ENCODE assay signal across 23 cellular contexts in genomic region chr3:9721698-9722057, GRCh38. TPM values are rescaled to one million over a fixed set of nuclear protein-coding genes. Genes with fewer than 3 reads are reported as not detected.
DNase-seq lines count a peak whose midpoint lies in the region; ATAC-seq, FAIRE-seq and TF ChIP-seq lines count a peak whose summit lies in the region.
"Had no signal": no experiment of that assay in that cellular context is flagged by ENCODE, and none has a peak within 500 bp of the region (broad histone marks: within the 10 kb centered on the region; RNA-seq: fewer than 3 reads in every experiment).

No MANE protein-coding gene starts in this region.

- TF ChIP-seq RAD21 in SK-N-SH (IDR thresholded peaks at IDR 0.05; ENCODE audit: low read length) (no peak), K562 (CRISPR knock-in tag; conservative IDR thresholded peaks at IDR 0.05 in 1 of 2, IDR thresholded peaks at IDR 0.05 in 1 of 2) (no peak)

- peaks cover 8% of the 10 kb centered on the region for H3F3A ChIP-seq in SK-N-SH (replicated peaks; ENCODE audit: insufficient read depth)

- H3K4me1 Mint-ChIP-seq in stimulated activated memory B cell treated with anti-CD40 and anti-IgM and Interleukin-4, amounts not matched to agents 10 μg/mL and 1 μg/mL and 100 μg/mL, for 72 hours: peaks cover 9% of the 10 kb centered on the region

- TF ChIP-seq CTCF in SK-N-SH (IDR thresholded peaks at IDR 0.05): no peak
- no peak for TF ChIP-seq CTCF in NB4 (IDR thresholded peaks at IDR 0.05; ENCODE audit: low read depth, low read length)
- TF ChIP-seq CTCF in K562 (IDR thresholded peaks at IDR 0.05 in 2 of 3, conservative IDR thresholded peaks at IDR 0.05 in 1 of 3; ENCODE audit: insufficient read depth in 2 of 3, low read depth in 1 of 3, low read length in 3 of 3): no peak
- no peak for TF ChIP-seq CTCF in GM13976 (IDR thresholded peaks at IDR 0.05; ENCODE audit: borderline replicate concordance, control extremely low read depth, extremely low read depth, insufficient read depth, missing control alignments)

- H3K4me1 ChIP-seq in SK-N-SH (ENCODE audit: control insufficient read depth in 1 of 2, insufficient read depth in 2 of 2, low read depth in 1 of 2, low read length in 1 of 2) (no peaks in the 10 kb centered on the region), K562 (replicated peaks in 1 of 2; ENCODE audit: control insufficient read depth in 2 of 2, insufficient read depth in 2 of 2, low read length in 2 of 2) (peaks cover 1 to 3% of the 10 kb centered on the region in 2 experiments; a peak in 2 of 5 replicates)

- H3K36me3 Mint-ChIP-seq in stimulated activated memory B cell treated with anti-CD40 and anti-IgM and Interleukin-4, amounts not matched to agents 10 μg/mL and 1 μg/mL and 100 μg/mL, for 72 hours: no peaks in the 10 kb centered on the region
- H3K36me3 Mint-ChIP-seq: CD8-positive, alpha-beta T cell had no signal

- POLR2A ChIA-PET in SK-N-SH (lab: Yijun Ruan, JAX): no interaction called here
- POLR2A ChIA-PET in K562 (lab: Yijun Ruan, JAX): interaction anchor here (0.6 to 0.8 kb wide), 2 partner anchors 9 to 71 kb away, joined by 3 to 6 read pairs; partner anchors contain the start of gene TADA3

- no peaks in the 10 kb centered on the region for H3K9me3 ChIP-seq in SK-N-SH
- H3K9me3 ChIP-seq in K562 (replicated peaks; ENCODE audit: control insufficient read depth, insufficient read depth, low read depth, low read length): no peaks in the 10 kb centered on the region

- DNase-seq in SK-N-SH: no peak
- peak; percentile 74 for DNase-seq in NB4 (ENCODE audit: low read depth)
- no peak for DNase-seq in K562 (ENCODE audit: extremely low read depth in 1 of 4, low spot score in 3 of 4)
- no peak for DNase-seq in NCI-H2107 (lab: John Stamatoyannopoulos, UW)
- no peak for DNase-seq in GM13976 (ENCODE audit: low spot score)
- DNase-seq: Calu3; CD8-positive, alpha-beta T cell; EL; KG1; NCI-H1105 treated with DMSO at 0.1 percent for 48 hours; NCI-H1694 treated with DMSO at 0.1 percent for 48 hours; NCI-H524; NCI-H82 had no signal

- BruUV-seq in K562 (replicated peaks; lab: Mats Ljungman, UMichigan): no TSS peak

- no peaks in the 10 kb centered on the region for H3K9me1 ChIP-seq in K562 (ENCODE audit: control insufficient read depth, insufficient read depth, low read length)

- intact Hi-C loops in K562 (cut with micrococcal nuclease): loop anchor here (10.0 kb wide), 1 partner anchor 603 kb away; the partner anchor contains the start of gene SEC13

- 74% methylated on average over 2 of the region's 2 CpGs for WGBS in SK-N-SH (ENCODE audit: low lambda C conversion rate)
- WGBS in K562 (ENCODE audit: insufficient coverage, low coverage, missing lambda C conversion rate): 16% methylated on average over 2 of the region's 2 CpGs

- H3K79me2 ChIP-seq in SK-N-SH (ENCODE audit: insufficient read depth) (no peaks in the 10 kb centered on the region), K562 (ENCODE audit: control insufficient read depth, insufficient read depth, low read length) (no peaks in the 10 kb centered on the region)

- no peaks in the 10 kb centered on the region for H3K9me2 ChIP-seq in SK-N-SH

- in situ Hi-C loops in K562 (cut with MboI): loop anchor here (10.0 kb wide), 1 partner anchor 217 kb away; no protein-coding TSS in a partner anchor
- in situ Hi-C loops in GM13976 (cut with MboI; ENCODE audit: low sequenced_read_pairs, unreplicated experiment): no loop called here

- no peak overlapping the region for H2AFZ ChIP-seq in SK-N-SH (ENCODE audit: low read depth)
- no peak overlapping the region for H2AFZ ChIP-seq in K562 (ENCODE audit: low read depth, low read length)
- H2AFZ ChIP-seq: GM23338 had no signal

- H3K27ac ChIP-seq in SK-N-SH (ENCODE audit: low read depth in 2 of 2, low read length in 1 of 2): no peak overlapping the region
- no peak overlapping the region for H3K27ac ChIP-seq in K562 (ENCODE audit: extremely low read depth, low read depth, low read length)

- no peaks in the 10 kb centered on the region for H3K27me3 ChIP-seq in SK-N-SH (ENCODE audit: insufficient read depth)
- peaks cover 12 to 13% of the 10 kb centered on the region in 2 experiments; a peak in 4 of 5 replicates for H3K27me3 ChIP-seq in K562 (ENCODE audit: control insufficient read depth in 2 of 2, insufficient read depth in 2 of 2, low read length in 2 of 2)

- no peaks in the 10 kb centered on the region for H3K27me3 Mint-ChIP-seq in stimulated activated memory B cell treated with anti-CD40 and anti-IgM and Interleukin-4, amounts not matched to agents 10 μg/mL and 1 μg/mL and 100 μg/mL, for 72 hours

- H3K4me3 Mint-ChIP-seq in stimulated activated memory B cell treated with anti-CD40 and anti-IgM and Interleukin-4, amounts not matched to agents 10 μg/mL and 1 μg/mL and 100 μg/mL, for 72 hours: no peak overlapping the region
- H3K4me3 Mint-ChIP-seq: CD8-positive, alpha-beta T cell; GM23338 had no signal

- peak overlapping the region; percentile 17 for H3K27ac Mint-ChIP-seq in stimulated activated memory B cell treated with anti-CD40 and anti-IgM and Interleukin-4, amounts not matched to agents 10 μg/mL and 1 μg/mL and 100 μg/mL, for 72 hours
- H3K27ac Mint-ChIP-seq: CD8-positive, alpha-beta T cell; GM23338 had no signal

- no peaks in the 10 kb centered on the region for H3K9me3 Mint-ChIP-seq in stimulated activated memory B cell treated with anti-CD40 and anti-IgM and Interleukin-4, amounts not matched to agents 10 μg/mL and 1 μg/mL and 100 μg/mL, for 72 hours
- H3K9me3 Mint-ChIP-seq: CD8-positive, alpha-beta T cell; GM23338 had no signal

- H3K36me3 ChIP-seq in SK-N-SH (replicated peaks in 1 of 2; ENCODE audit: control insufficient read depth in 1 of 2, insufficient read depth in 2 of 2, low read length in 1 of 2): no peaks in the 10 kb centered on the region
- no peaks in the 10 kb centered on the region for H3K36me3 ChIP-seq in K562 (ENCODE audit: control insufficient read depth, insufficient read depth, low read length)

- TF ChIP-seq POLR2A in NB4 (IDR thresholded peaks at IDR 0.05; ENCODE audit: extremely low read depth, insufficient read length) (no peak), K562 (conservative IDR thresholded peaks at IDR 0.05) (no peak)

- no peak overlapping the region for H3K4me3 ChIP-seq in SK-N-SH (ENCODE audit: low read depth in 2 of 2, low read length in 1 of 2)
- H3K4me3 ChIP-seq in NB4 (ENCODE audit: low read depth, low read length): no peak overlapping the region
- no peak overlapping the region for H3K4me3 ChIP-seq in K562
- H3K4me3 ChIP-seq: GM23338 had no signal

- CTCF ChIA-PET in SK-N-SH (lab: Yijun Ruan, JAX) (no interaction called here), K562 (lab: Yijun Ruan, JAX; ENCODE audit: low intra/inter-chr PET ratio) (no interaction called here)

- FAIRE-seq in K562 (lab: Jason Lieb, UNC): no peak
- FAIRE-seq: GM12891, HepG2 had no signal

- ATAC-seq in SK-N-SH treated with all-trans-retinoic acid at 6 μM for 48 hours: peak; percentile 37
- ATAC-seq in K562: peak; percentile 41
- peak; percentile 8 for ATAC-seq in stimulated activated memory B cell treated with anti-CD40 and anti-IgM and Interleukin-4, amounts not matched to agents 10 μg/mL and 1 μg/mL and 100 μg/mL, for 72 hours
- ATAC-seq in HG03196 (IDR thresholded peaks at IDR 0.05; ENCODE audit: unreplicated experiment): no peak
- ATAC-seq: CD8-positive, alpha-beta T cell; GM23338; HCT116; HepG2; Panc1 had no signal

- TF ChIP-seq EP300 in SK-N-SH (IDR thresholded peaks at IDR 0.05; ENCODE audit: borderline replicate concordance in 1 of 2, low read depth in 1 of 2, low read length in 1 of 2) (no peak), K562 (IDR thresholded peaks at IDR 0.05; ENCODE audit: low read length) (no peak)

- no peaks in the 10 kb centered on the region for H4K20me1 ChIP-seq in SK-N-SH (ENCODE audit: insufficient read depth)
- H4K20me1 ChIP-seq in K562 (replicated peaks; ENCODE audit: control insufficient read depth, insufficient read depth, low read length): no peaks in the 10 kb centered on the region

- H3K4me2 ChIP-seq in SK-N-SH: no peak overlapping the region
- no peak overlapping the region for H3K4me2 ChIP-seq in K562 (ENCODE audit: insufficient read depth, low read length)
- H3K4me2 ChIP-seq: GM23338 had no signal

- H3K9ac ChIP-seq in SK-N-SH: no peak overlapping the region
- no peak overlapping the region for H3K9ac ChIP-seq in K562 (ENCODE audit: insufficient read depth in 1 of 2, low read depth in 2 of 2, low read length in 2 of 2)

RNA-seq across cellular contexts. Expression of gene BRPF1, which starts 9.9 kb away (rescaled TPM):
- polyA plus RNA-seq in SK-N-SH (2012; rRNA removed): 12.0 and 13.0 TPM in 2 replicates
- 6.7 and 8.3 TPM in 2 replicates for polyA plus RNA-seq in SK-N-SH (2012; cell fraction: cytosol; rRNA removed)
- polyA plus RNA-seq in SK-N-SH (2012; cell fraction: nucleus; rRNA removed): 30.8 and 38.8 TPM in 2 replicates
- total RNA-seq in K562 (2011; cell fraction: chromatin; rRNA removed; ENCODE audit: low replicate concordance): 33.6 and 67.8 TPM in 2 replicates
- total RNA-seq in K562 (2011; cell fraction: nucleolus; rRNA removed): 33.7 and 49.2 TPM in 2 replicates
- total RNA-seq in K562 (2011; cell fraction: nucleoplasm; rRNA removed): 26.6 and 32.0 TPM in 2 replicates
- total RNA-seq in K562 (2014; rRNA removed): 29.9 and 38.9 TPM in 2 replicates
- total RNA-seq in K562 (2014; rRNA removed; fragmentation: Illumina TruSeq; extraction: Trizol): 12.6 and 13.5 TPM in 2 replicates
- total RNA-seq in K562 (2015; rRNA removed; fragmentation: Illumina TruSeq; extraction: Trizol): 23.5 and 25.5 TPM in 2 replicates
- 40.2 and 40.6 TPM in 2 replicates for total RNA-seq in K562 (2021)
- 12.7 and 16.6 TPM in 2 replicates for polyA plus RNA-seq in K562 (2011; rRNA removed)
- 12.3 and 19.3 TPM in 2 replicates for polyA plus RNA-seq in K562 (2011; cell fraction: cytosol; rRNA removed)
- polyA plus RNA-seq in K562 (2011; cell fraction: nucleus; rRNA removed): 46.8 and 95.4 TPM in 2 replicates
- polyA plus RNA-seq in K562 (2012): 23.7 and 24.3 TPM in 2 replicates
- 26.7 and 30.5 TPM in 2 replicates for polyA plus RNA-seq in K562 (2014; fragmentation: Illumina TruSeq; extraction: Trizol)
- 1 to 10 TPM; 1.1 to 1.4 TPM for polyA plus RNA-seq in K562 (2014; fragmentation: Nextera tagmentation; extraction: Ambion mirVana)
- polyA plus RNA-seq in K562 (2014; rRNA removed): 26.0 and 32.8 TPM in 2 replicates
- polyA minus RNA-seq in K562 (2011; rRNA and poly(A)+ RNA removed): 14.6 and 16.9 TPM in 2 replicates
- 15.2 and 22.2 TPM in 2 replicates for polyA minus RNA-seq in K562 (2011; cell fraction: cytosol; rRNA and poly(A)+ RNA removed)
- 24.9 and 29.5 TPM in 2 replicates for polyA minus RNA-seq in K562 (2011; cell fraction: nucleus; rRNA and poly(A)+ RNA removed)

RNA-seq across cellular contexts. Expression of gene CPNE9, which starts 18.0 kb away (rescaled TPM):
- polyA plus RNA-seq in SK-N-SH (2012; rRNA removed): 0.03 and 0.06 TPM in 2 replicates
- polyA plus RNA-seq in SK-N-SH (2012; cell fraction: cytosol; rRNA removed): 0.12 and 0.13 TPM in 2 replicates
- polyA plus RNA-seq in SK-N-SH (2012; cell fraction: nucleus; rRNA removed): 0.17 and 0.27 TPM in 2 replicates
- total RNA-seq in K562 (2011; cell fraction: chromatin; rRNA removed; ENCODE audit: low replicate concordance): not detected in 2 replicates
- not detected in 2 replicates for total RNA-seq in K562 (2011; cell fraction: nucleolus; rRNA removed)
- total RNA-seq in K562 (2011; cell fraction: nucleoplasm; rRNA removed): 0.46 TPM in 1 of 2 replicates, not detected in the other
- 0.49 TPM in 1 of 2 replicates, not detected in the other for total RNA-seq in K562 (2014; rRNA removed)
- 0.22 TPM in 1 of 2 replicates, not detected in the other for total RNA-seq in K562 (2014; rRNA removed; fragmentation: Illumina TruSeq; extraction: Trizol)
- 0.33 TPM in 1 of 2 replicates, not detected in the other for total RNA-seq in K562 (2015; rRNA removed; fragmentation: Illumina TruSeq; extraction: Trizol)
- total RNA-seq in K562 (2021): not detected in 2 replicates
- polyA plus RNA-seq in K562 (2011; rRNA removed): 0.19 and 0.33 TPM in 2 replicates
- polyA plus RNA-seq in K562 (2011; cell fraction: cytosol; rRNA removed): 0.03 and 0.34 TPM in 2 replicates
- 0.33 and 0.48 TPM in 2 replicates for polyA plus RNA-seq in K562 (2011; cell fraction: nucleus; rRNA removed)
- polyA plus RNA-seq in K562 (2012): 0.36 and 0.91 TPM in 2 replicates
- polyA plus RNA-seq in K562 (2014; fragmentation: Illumina TruSeq; extraction: Trizol): 0.51 TPM in 1 of 2 replicates, not detected in the other
- polyA plus RNA-seq in K562 (2014; fragmentation: Nextera tagmentation; extraction: Ambion mirVana): under 1 TPM; 0.25 to 0.56 TPM
- polyA plus RNA-seq in K562 (2014; rRNA removed): 0.24 and 0.34 TPM in 2 replicates
- polyA minus RNA-seq in K562 (2011; rRNA and poly(A)+ RNA removed): not detected in 2 replicates
- not detected in 2 replicates for polyA minus RNA-seq in K562 (2011; cell fraction: cytosol; rRNA and poly(A)+ RNA removed)
- polyA minus RNA-seq in K562 (2011; cell fraction: nucleus; rRNA and poly(A)+ RNA removed): not detected in 2 replicates
- total RNA-seq: A172, Calu3, HepG2 had no signal
- polyA plus RNA-seq: BJ had no signal

RNA-seq across cellular contexts. Expression of gene OGG1, which starts 28.1 kb away (rescaled TPM):
- 26.8 and 30.9 TPM in 2 replicates for polyA plus RNA-seq in SK-N-SH (2012; rRNA removed)
- polyA plus RNA-seq in SK-N-SH (2012; cell fraction: cytosol; rRNA removed): 15.2 and 22.6 TPM in 2 replicates
- 48.8 and 49.9 TPM in 2 replicates for polyA plus RNA-seq in SK-N-SH (2012; cell fraction: nucleus; rRNA removed)
- total RNA-seq in K562 (2011; cell fraction: chromatin; rRNA removed; ENCODE audit: low replicate concordance): 74.9 and 150 TPM in 2 replicates
- total RNA-seq in K562 (2011; cell fraction: nucleolus; rRNA removed): 93.6 and 122 TPM in 2 replicates
- 99.4 and 140 TPM in 2 replicates for total RNA-seq in K562 (2011; cell fraction: nucleoplasm; rRNA removed)
- 27.6 and 39.3 TPM in 2 replicates for total RNA-seq in K562 (2014; rRNA removed)
- 14.6 and 18.2 TPM in 2 replicates for total RNA-seq in K562 (2014; rRNA removed; fragmentation: Illumina TruSeq; extraction: Trizol)
- 26.4 and 27.5 TPM in 2 replicates for total RNA-seq in K562 (2015; rRNA removed; fragmentation: Illumina TruSeq; extraction: Trizol)
- 23.6 and 25.7 TPM in 2 replicates for total RNA-seq in K562 (2021)
- 26.6 and 31.0 TPM in 2 replicates for polyA plus RNA-seq in K562 (2011; rRNA removed)
- 27.6 and 51.7 TPM in 2 replicates for polyA plus RNA-seq in K562 (2011; cell fraction: cytosol; rRNA removed)
- polyA plus RNA-seq in K562 (2011; cell fraction: nucleus; rRNA removed): 41.4 and 56.0 TPM in 2 replicates
- 23.4 and 31.1 TPM in 2 replicates for polyA plus RNA-seq in K562 (2012)
- 32.3 and 33.0 TPM in 2 replicates for polyA plus RNA-seq in K562 (2014; fragmentation: Illumina TruSeq; extraction: Trizol)
- polyA plus RNA-seq in K562 (2014; fragmentation: Nextera tagmentation; extraction: Ambion mirVana): 10 to 100 TPM in 1 of 2 experiments, 1 to 10 TPM in 1; 6.6 to 12.0 TPM
- 24.4 and 26.5 TPM in 2 replicates for polyA plus RNA-seq in K562 (2014; rRNA removed)
- polyA minus RNA-seq in K562 (2011; rRNA and poly(A)+ RNA removed): 38.9 and 47.9 TPM in 2 replicates
- polyA minus RNA-seq in K562 (2011; cell fraction: cytosol; rRNA and poly(A)+ RNA removed): 16.7 and 29.9 TPM in 2 replicates
- polyA minus RNA-seq in K562 (2011; cell fraction: nucleus; rRNA and poly(A)+ RNA removed): 52.4 and 57.1 TPM in 2 replicates

RNA-seq across cellular contexts. Expression of gene CAMK1, which starts 48.1 kb away (rescaled TPM):
- polyA plus RNA-seq in SK-N-SH (2012; rRNA removed) (44.9 and 47.1 TPM in 2 replicates), K562 (2011; rRNA removed) (7.3 and 8.4 TPM in 2 replicates), K562 (2014; fragmentation: Illumina TruSeq; extraction: Trizol) (6.0 and 6.2 TPM in 2 replicates), K562 (2014; fragmentation: Nextera tagmentation; extraction: Ambion mirVana) (under 1 TPM; 0.23 to 0.39 TPM), K562 (2014; rRNA removed) (7.7 and 10.6 TPM in 2 replicates)
- polyA plus RNA-seq in SK-N-SH (2012; cell fraction: cytosol; rRNA removed): 30.5 and 35.8 TPM in 2 replicates
- polyA plus RNA-seq in SK-N-SH (2012; cell fraction: nucleus; rRNA removed): 39.3 and 46.4 TPM in 2 replicates
- total RNA-seq in K562 (2011; cell fraction: chromatin; rRNA removed; ENCODE audit: low replicate concordance): 2.0 and 4.8 TPM in 2 replicates
- 4.2 and 4.6 TPM in 2 replicates for total RNA-seq in K562 (2011; cell fraction: nucleolus; rRNA removed)
- 2.3 and 3.2 TPM in 2 replicates for total RNA-seq in K562 (2011; cell fraction: nucleoplasm; rRNA removed)
- total RNA-seq in K562 (2014; rRNA removed) (10.7 and 13.9 TPM in 2 replicates), K562 (2014; rRNA removed; fragmentation: Illumina TruSeq; extraction: Trizol) (4.4 and 4.7 TPM in 2 replicates), K562 (2015; rRNA removed; fragmentation: Illumina TruSeq; extraction: Trizol) (6.1 and 6.6 TPM in 2 replicates), K562 (2021) (5.2 and 6.2 TPM in 2 replicates)
- polyA plus RNA-seq in K562 (2011; cell fraction: cytosol; rRNA removed): 5.8 and 12.1 TPM in 2 replicates
- 6.0 and 9.9 TPM in 2 replicates for polyA plus RNA-seq in K562 (2011; cell fraction: nucleus; rRNA removed)
- 7.7 and 9.7 TPM in 2 replicates for polyA plus RNA-seq in K562 (2012)
- polyA minus RNA-seq in K562 (2011; rRNA and poly(A)+ RNA removed): 2.6 and 2.9 TPM in 2 replicates
- polyA minus RNA-seq in K562 (2011; cell fraction: cytosol; rRNA and poly(A)+ RNA removed): 3.1 and 3.6 TPM in 2 replicates
- 1.3 and 2.4 TPM in 2 replicates for polyA minus RNA-seq in K562 (2011; cell fraction: nucleus; rRNA and poly(A)+ RNA removed)
- total RNA-seq: CD8-positive, alpha-beta T cell had no signal
